In genomic region chr5:168393773-168394172, GRCh38 we compare ENCODE assay signal across 28 cellular contexts.
A peak's percentile ranks its signal among the peaks of the same experiment; 100 is the strongest.
DNase-seq lines count a peak whose midpoint lies in the region; ATAC-seq, FAIRE-seq and TF ChIP-seq lines count a peak whose summit lies in the region.
"Had no signal": no experiment of that assay in that cellular context is flagged by ENCODE, and none has a peak within 500 bp of the region (broad histone marks: within the 10 kb centered on the region; RNA-seq: fewer than 3 reads in every experiment).

No MANE protein-coding gene starts in this region.

- no peak overlapping the region for H2AFZ ChIP-seq in HepG2 (ENCODE audit: low read length)

- no TSS peak for BruUV-seq in HepG2 (replicated peaks; lab: Mats Ljungman, UMichigan)

- WGBS in HepG2 (ENCODE audit: low lambda C conversion rate), result 19% methylated on average over 3 of the region's 3 CpGs
- WGBS in testis, 2 donors, result 96 to 98% methylated on average over 3 of the region's 3 CpGs

- CTCF ChIA-PET in HepG2 (lab: Yijun Ruan, JAX; ENCODE audit: low intra/inter-chr PET ratio, low total read pairs), result no interaction called here

- FAIRE-seq in HepG2 (lab: Jason Lieb, UNC), result peak; percentile 71
- FAIRE-seq: A204.1, D721Med, GM12878, GM12892, GM18507 had no signal

- intact Hi-C loops in HepG2 (cut with micrococcal nuclease; ENCODE audit: unreplicated experiment), result no loop called here
- intact Hi-C loops in testis (cut with DNase I; ENCODE audit: low total_unique reads), result no loop called here

- H3K9me3 Mint-ChIP-seq in progenitor cell of endocrine pancreas (ENCODE audit: low read depth), result peaks cover 6% of the 10 kb centered on the region

- TF ChIP-seq EP300 in HepG2 (IDR thresholded peaks at IDR 0.05; ENCODE audit: low read depth in 2 of 2, low read length in 2 of 2), result no peak
- TF ChIP-seq EP300 in HepG2 (CRISPR knock-in tag; IDR thresholded peaks at IDR 0.05; ENCODE audit: borderline replicate concordance), result no peak

- no peaks in the 10 kb centered on the region for H3K27me3 ChIP-seq in HepG2 (ENCODE audit: control insufficient read depth in 1 of 2, insufficient read depth in 2 of 2, low read length in 2 of 2)
- H3K27me3 ChIP-seq in testis, result no peaks in the 10 kb centered on the region
- H3K27me3 ChIP-seq: BLaER1 had no signal

- POLR2A ChIA-PET in HepG2 (lab: Yijun Ruan, JAX), result no interaction called here

- TF ChIP-seq CTCF in HepG2 (CRISPR knock-in tag; IDR thresholded peaks at IDR 0.05) (no peak), progenitor cell of endocrine pancreas (IDR thresholded peaks at IDR 0.05; ENCODE audit: unreplicated experiment) (no peak), testis (IDR thresholded peaks at IDR 0.05) (no peak)

- no peaks in the 10 kb centered on the region for H4K20me1 ChIP-seq in HepG2 (ENCODE audit: insufficient read depth, low read length)
- H4K20me1 ChIP-seq: BLaER1 had no signal

- peaks cover 45% of the 10 kb centered on the region for H3K36me3 Mint-ChIP-seq in progenitor cell of endocrine pancreas (ENCODE audit: insufficient read depth)
- H3K36me3 Mint-ChIP-seq: CD14-positive monocyte; CD4-positive, CD25-positive, alpha-beta regulatory T cell had no signal

- no peaks in the 10 kb centered on the region for H3K27me3 Mint-ChIP-seq in progenitor cell of endocrine pancreas

- H3K9me3 ChIP-seq in HepG2 (ENCODE audit: low read length) (no peaks in the 10 kb centered on the region), testis (no peaks in the 10 kb centered on the region)
- H3K9me3 ChIP-seq: BE2C had no signal

- H3K36me3 ChIP-seq in HepG2 (replicated peaks in 1 of 2; ENCODE audit: control insufficient read depth in 1 of 2, insufficient read depth in 2 of 2, low read length in 2 of 2) (peaks cover 4 to 11% of the 10 kb centered on the region in 2 experiments; a peak in 4 of 5 replicates), testis (ENCODE audit: low read depth, missing control alignments) (no peaks in the 10 kb centered on the region)
- H3K36me3 ChIP-seq: BE2C, BLaER1 had no signal

- no peak overlapping the region for H3K4me3 ChIP-seq in HepG2 (replicated peaks in 1 of 3; ENCODE audit: insufficient read depth in 1 of 3, low read depth in 2 of 3, low read length in 3 of 3)
- no peak overlapping the region for H3K4me3 ChIP-seq in testis
- H3K4me3 ChIP-seq: BLaER1, GM12878 had no signal

- peaks cover 24% of the 10 kb centered on the region for H3K4me1 ChIP-seq in HepG2 (ENCODE audit: insufficient read depth, low read length)
- no peaks in the 10 kb centered on the region for H3K4me1 ChIP-seq in testis
- H3K4me1 ChIP-seq: BE2C, BLaER1 had no signal

- TF ChIP-seq POLR2A in HepG2 (IDR thresholded peaks at IDR 0.05; ENCODE audit: insufficient read depth in 1 of 2, low read depth in 2 of 2, low read length in 2 of 2), result no peak
- TF ChIP-seq POLR2A in testis (IDR thresholded peaks at IDR 0.05), result no peak

- TF ChIP-seq RAD21 in HepG2 (CRISPR knock-in tag; IDR thresholded peaks at IDR 0.05), result no peak

- in situ Hi-C loops in HepG2 (cut with HindIII; ENCODE audit: extremely low pct_ligation_motif_present, low pct_unique_long_range_greater_than_20kb), result no loop called here

- no peaks in the 10 kb centered on the region for H3K79me2 ChIP-seq in HepG2 (ENCODE audit: insufficient read depth, low read length)

- H3K27ac ChIP-seq in HepG2 (ENCODE audit: extremely low read length, insufficient read depth, low read length) (no peak overlapping the region), testis (no peak overlapping the region)
- H3K27ac ChIP-seq: BLaER1 had no signal

- DNase-seq in HepG2 (ENCODE audit: low spot score), result peak; percentile 52
- DNase-seq in progenitor cell of endocrine pancreas (ENCODE audit: low spot score, unreplicated experiment), result no peak
- no peak for DNase-seq in DMS 273 (lab: John Stamatoyannopoulos, UW; ENCODE audit: unreplicated experiment)
- DNase-seq in testis, result no peak
- DNase-seq: 8988T; ACHN; BE2C; C1 segment of cervical spinal cord; Calu3; CD4-positive, alpha-beta memory T cell; CD4-positive, CD25-positive, alpha-beta regulatory T cell; CD8-positive, alpha-beta memory T cell; COR-L47; DMS 273 treated with DMSO at 0.1 percent for 48 hours; DMS153; DMS53; DMS79; DND-41; EL; GDM1 had no signal

- peak; percentile 81 for ATAC-seq in HepG2
- no peak for ATAC-seq in HG03439 (IDR thresholded peaks at IDR 0.05; ENCODE audit: unreplicated experiment)
- ATAC-seq: GM12878 had no signal

- H3K4me1 Mint-ChIP-seq in progenitor cell of endocrine pancreas (ENCODE audit: low read depth), result peaks cover 7% of the 10 kb centered on the region
- H3K4me1 Mint-ChIP-seq: CD14-positive monocyte; CD4-positive, alpha-beta memory T cell; CD4-positive, CD25-positive, alpha-beta regulatory T cell; CD8-positive, alpha-beta memory T cell had no signal

- no peak overlapping the region for H3K4me3 Mint-ChIP-seq in progenitor cell of endocrine pancreas (ENCODE audit: low read depth)
- H3K4me3 Mint-ChIP-seq: CD14-positive monocyte; CD4-positive, alpha-beta memory T cell; CD4-positive, CD25-positive, alpha-beta regulatory T cell; CD8-positive, alpha-beta memory T cell had no signal

- no peak overlapping the region for H3K9ac ChIP-seq in HepG2 (ENCODE audit: insufficient read depth, low read depth, low read length)
- H3K9ac ChIP-seq: BLaER1 had no signal

- H3K27ac Mint-ChIP-seq in progenitor cell of endocrine pancreas, result peak overlapping the region; percentile 67
- H3K27ac Mint-ChIP-seq: CD14-positive monocyte; CD4-positive, alpha-beta memory T cell; CD8-positive, alpha-beta memory T cell had no signal

- H3K4me2 ChIP-seq in HepG2 (ENCODE audit: low read depth, low read length), result no peak overlapping the region
- H3K4me2 ChIP-seq: BLaER1 had no signal

TF ChIP-seq in HepG2, 621 proteins besides CTCF, POLR2A, EP300 and RAD21 (continues in another document):
- no peak for TF ChIP-seq IKZF1 (IDR thresholded peaks at IDR 0.05)
- no peak for TF ChIP-seq SOX13 (IDR thresholded peaks at IDR 0.05)
- TF ChIP-seq SOX13 (CRISPR knock-in tag; conservative IDR thresholded peaks at IDR 0.05 in 1 of 2, IDR thresholded peaks at IDR 0.05 in 1 of 2), result peak in 1 of 2 experiments; percentile 26; a peak in 1 of 4 replicates
- TF ChIP-seq MAFK (conservative IDR thresholded peaks at IDR 0.05 in 1 of 2, IDR thresholded peaks at IDR 0.05 in 1 of 2; ENCODE audit: low read length in 2 of 2), result peak in 1 of 2 experiments; percentile 31; a peak in 2 of 4 replicates
- TF ChIP-seq RAD51 (IDR thresholded peaks at IDR 0.05; ENCODE audit: borderline replicate concordance), result no peak
- TF ChIP-seq ZSCAN29 (CRISPR knock-in tag; conservative IDR thresholded peaks at IDR 0.05), result no peak
- no peak for TF ChIP-seq IRX3 (CRISPR knock-in tag; IDR thresholded peaks at IDR 0.05; ENCODE audit: borderline replicate concordance, low read depth)
- TF ChIP-seq, protein P1, sequence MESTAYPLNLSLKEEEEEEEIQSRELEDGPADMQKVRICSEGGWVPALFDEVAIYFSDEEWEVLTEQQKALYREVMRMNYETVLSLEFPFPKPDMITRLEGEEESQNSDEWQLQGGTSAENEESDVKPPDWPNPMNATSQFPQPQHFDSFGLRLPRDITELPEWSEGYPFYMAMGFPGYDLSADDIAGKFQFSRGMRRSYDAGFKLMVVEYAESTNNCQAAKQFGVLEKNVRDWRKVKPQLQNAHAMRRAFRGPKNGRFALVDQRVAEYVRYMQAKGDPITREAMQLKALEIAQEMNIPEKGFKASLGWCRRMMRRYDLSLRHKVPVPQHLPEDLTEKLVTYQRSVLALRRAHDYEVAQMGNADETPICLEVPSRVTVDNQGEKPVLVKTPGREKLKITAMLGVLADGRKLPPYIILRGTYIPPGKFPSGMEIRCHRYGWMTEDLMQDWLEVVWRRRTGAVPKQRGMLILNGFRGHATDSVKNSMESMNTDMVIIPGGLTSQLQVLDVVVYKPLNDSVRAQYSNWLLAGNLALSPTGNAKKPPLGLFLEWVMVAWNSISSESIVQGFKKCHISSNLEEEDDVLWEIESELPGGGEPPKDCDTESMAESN (CRISPR knock-in tag; conservative IDR thresholded peaks at IDR 0.05), result no peak
- TF ChIP-seq KDM3A (CRISPR knock-in tag; IDR thresholded peaks at IDR 0.05; ENCODE audit: low read depth), result no peak
- TF ChIP-seq HNRNPK (IDR thresholded peaks at IDR 0.05; ENCODE audit: low read depth, low read length, poor library complexity, severe bottlenecking), result no peak
- no peak for TF ChIP-seq ZFP82 (CRISPR knock-in tag; IDR thresholded peaks at IDR 0.05; ENCODE audit: borderline replicate concordance)
- TF ChIP-seq ZNF552 (CRISPR knock-in tag; IDR thresholded peaks at IDR 0.05; ENCODE audit: borderline replicate concordance), result no peak
- TF ChIP-seq SIX4 (CRISPR knock-in tag; IDR thresholded peaks at IDR 0.05), result no peak
- TF ChIP-seq, protein P2, sequence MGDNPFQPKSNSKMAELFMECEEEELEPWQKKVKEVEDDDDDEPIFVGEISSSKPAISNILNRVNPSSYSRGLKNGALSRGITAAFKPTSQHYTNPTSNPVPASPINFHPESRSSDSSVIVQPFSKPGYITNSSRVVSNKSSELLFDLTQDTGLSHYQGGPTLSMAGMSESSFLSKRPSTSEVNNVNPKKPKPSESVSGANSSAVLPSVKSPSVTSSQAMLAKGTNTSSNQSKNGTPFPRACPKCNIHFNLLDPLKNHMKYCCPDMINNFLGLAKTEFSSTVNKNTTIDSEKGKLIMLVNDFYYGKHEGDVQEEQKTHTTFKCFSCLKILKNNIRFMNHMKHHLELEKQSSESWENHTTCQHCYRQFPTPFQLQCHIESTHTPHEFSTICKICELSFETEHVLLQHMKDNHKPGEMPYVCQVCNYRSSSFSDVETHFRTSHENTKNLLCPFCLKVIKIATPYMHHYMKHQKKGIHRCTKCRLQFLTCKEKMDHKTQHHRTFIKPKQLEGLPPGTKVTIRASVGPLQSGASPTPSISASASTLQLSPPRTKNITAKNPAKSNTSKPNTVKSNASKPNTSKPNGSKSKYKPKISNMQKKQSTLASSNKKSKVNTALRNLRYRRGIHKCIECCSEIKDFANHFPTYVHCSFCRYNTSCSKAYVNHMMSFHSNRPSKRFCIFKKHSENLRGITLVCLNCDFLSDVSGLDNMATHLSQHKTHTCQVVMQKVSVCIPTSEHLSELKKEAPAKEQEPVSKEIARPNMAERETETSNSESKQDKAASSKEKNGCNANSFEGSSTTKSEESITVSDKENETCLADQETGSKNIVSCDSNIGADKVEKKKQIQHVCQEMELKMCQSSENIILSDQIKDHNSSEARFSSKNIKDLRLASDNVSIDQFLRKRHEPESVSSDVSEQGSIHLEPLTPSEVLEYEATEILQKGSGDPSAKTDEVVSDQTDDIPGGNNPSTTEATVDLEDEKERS (CRISPR knock-in tag; IDR thresholded peaks at IDR 0.05), result no peak
- no peak for TF ChIP-seq ONECUT2 (CRISPR knock-in tag; IDR thresholded peaks at IDR 0.05)
- TF ChIP-seq ZNF160 (CRISPR knock-in tag; IDR thresholded peaks at IDR 0.05), result no peak
